ENCODE assay signal across 26 cellular contexts in the genomic region with DNA sequence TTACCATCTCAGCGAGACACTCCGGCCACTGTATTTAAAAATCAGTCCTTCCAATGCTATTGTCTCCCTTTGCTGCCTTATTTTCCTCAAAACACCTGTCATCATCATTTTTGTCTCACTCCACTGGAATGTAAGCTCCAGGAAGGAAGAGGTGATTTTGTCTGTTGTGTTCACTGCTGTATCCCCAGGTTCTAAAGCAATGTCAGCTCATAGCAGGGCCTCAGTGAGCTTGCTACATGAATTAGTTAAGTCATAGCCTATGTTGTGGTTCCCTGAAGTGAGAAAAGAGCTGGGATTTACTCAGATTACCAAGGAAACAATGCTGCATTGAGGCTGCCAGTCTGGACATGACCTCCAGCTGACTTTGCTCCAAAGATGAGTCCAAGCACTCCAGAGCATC.
"Had no signal": no experiment of that assay in that cellular context is flagged by ENCODE, and none has a peak within 500 bp of the region (broad histone marks: within the 10 kb centered on the region; RNA-seq: fewer than 3 reads in every experiment).

No MANE protein-coding gene starts in this region.

- DNase-seq: dermis blood vessel endothelial cell; dorsolateral prefrontal cortex; effector CD4-positive, alpha-beta T cell; effector memory CD4-positive, alpha-beta T cell; foreskin keratinocyte; gastrocnemius medialis; heart left ventricle; hypothalamus; immature natural killer cell; islet precursor cell; kidney; kidney glomerular epithelial cell; left cardiac atrium; left lung; left ventricle myocardium superior; lower lobe of right lung; mesenchymal stem cell; mucosa of descending colon; naive B cell; naive thymus-derived CD8-positive, alpha-beta T cell had no signal

- ATAC-seq: foreskin keratinocyte; gastrocnemius medialis; heart left ventricle; left cardiac atrium; left lung; left ventricle myocardium superior; lower lobe of right lung; mucosa of descending colon; naive thymus-derived CD8-positive, alpha-beta T cell had no signal

- H3K9me3 ChIP-seq: esophagus muscularis mucosa, gastrocnemius medialis, heart left ventricle, left lung, lower lobe of right lung, mucosa of descending colon had no signal

- H3K27ac Mint-ChIP-seq: immature natural killer cell; mesothelial cell of epicardium; naive B cell; naive thymus-derived CD8-positive, alpha-beta T cell had no signal

- H2AFZ ChIP-seq: hepatocyte had no signal

- H3K4me2 ChIP-seq: hepatocyte had no signal

- H3K4me1 ChIP-seq: esophagus muscularis mucosa, foreskin keratinocyte, gastrocnemius medialis, left lung, lower lobe of right lung had no signal

- H3K4me3 ChIP-seq: coronary artery, dorsolateral prefrontal cortex, esophagus muscularis mucosa, gastrocnemius medialis, heart left ventricle, hepatocyte, left lung, lower lobe of right lung, mucosa of descending colon had no signal

- H3K79me2 ChIP-seq: hepatocyte had no signal

- H3K27ac ChIP-seq: coronary artery, dorsolateral prefrontal cortex, esophagus muscularis mucosa, foreskin keratinocyte, gastrocnemius medialis, heart left ventricle, hepatocyte, left lung, lower lobe of right lung had no signal

- H3K27me3 ChIP-seq: gastrocnemius medialis, hepatocyte had no signal

- H3K4me1 Mint-ChIP-seq: immature natural killer cell; naive B cell; naive thymus-derived CD8-positive, alpha-beta T cell had no signal

- FAIRE-seq: colon, endothelial cell of umbilical vein, kidney had no signal

- H3K4me3 Mint-ChIP-seq: immature natural killer cell; mesothelial cell of epicardium; naive B cell; naive thymus-derived CD8-positive, alpha-beta T cell had no signal

- H3K36me3 ChIP-seq: esophagus muscularis mucosa, gastrocnemius medialis, heart left ventricle, left lung, lower lobe of right lung had no signal

- H3K36me3 Mint-ChIP-seq: immature natural killer cell; mesothelial cell of epicardium; naive B cell; naive thymus-derived CD8-positive, alpha-beta T cell had no signal

- H3K9me3 Mint-ChIP-seq: mesothelial cell of epicardium; naive B cell; naive thymus-derived CD8-positive, alpha-beta T cell had no signal
